Comparison of ENCODE assay signal across 8 cellular contexts in genomic region chr10:67520924-67521520, GRCh38.
A peak's percentile ranks its signal among the peaks of the same experiment; 100 is the strongest.
DNase-seq lines count a peak whose midpoint lies in the region; ATAC-seq and TF ChIP-seq lines count a peak whose summit lies in the region.

No MANE protein-coding gene starts in this region.

- H3K9me3 Mint-ChIP-seq in GM23338: no peaks in the 10 kb centered on the region

- H3K4me2 ChIP-seq in GM23338: no peak overlapping the region

- H3K79me2 ChIP-seq in GM23338 (replicated peaks; ENCODE audit: insufficient read depth): no peaks in the 10 kb centered on the region

- H3K4me3 ChIP-seq in GM23338: no peak overlapping the region
- no peak overlapping the region for H3K4me3 ChIP-seq in lung
- H3K4me3 ChIP-seq in upper lobe of left lung: no peak overlapping the region

- WGBS in lung, 2 donors: 4 to 9% methylated on average over 5 of the region's 5 CpGs
- WGBS in upper lobe of left lung, 2 donors: 6 to 10% methylated on average over 5 of the region's 5 CpGs

- H3K9me3 ChIP-seq in lung (ENCODE audit: control insufficient read depth in 2 of 2, insufficient read depth in 1 of 2, low read length in 1 of 2) (no peaks in the 10 kb centered on the region), upper lobe of left lung (no peaks in the 10 kb centered on the region)

- no peaks in the 10 kb centered on the region for H3K27me3 Mint-ChIP-seq in GM23338 (ENCODE audit: insufficient read depth, low read depth, poor library complexity)

- H3F3A ChIP-seq in GM23338 (replicated peaks; ENCODE audit: low read depth): no peaks in the 10 kb centered on the region

- H3K9me2 ChIP-seq in GM23338 (ENCODE audit: insufficient read depth): no peaks in the 10 kb centered on the region

- ATAC-seq in GM23338: peak; percentile 92
- peak; percentile 64 for ATAC-seq in lung (ENCODE audit: insufficient read depth, low FRiP score)
- peak in 1 of 2 donors; percentile 76 for ATAC-seq in upper lobe of left lung (ENCODE audit: low FRiP score in 2 of 2)

- TF ChIP-seq POLR2A in upper lobe of left lung (IDR thresholded peaks at IDR 0.05): no peak

- H3K36me3 ChIP-seq in GM23338 (ENCODE audit: insufficient read depth) (no peaks in the 10 kb centered on the region), lung (ENCODE audit: control insufficient read depth in 2 of 2, insufficient read depth in 2 of 2, low read length in 2 of 2) (no peaks in the 10 kb centered on the region), upper lobe of left lung (no peaks in the 10 kb centered on the region)

- H3K4me1 ChIP-seq in GM23338 (ENCODE audit: insufficient read depth) (no peaks in the 10 kb centered on the region), lung (ENCODE audit: control insufficient read depth in 2 of 2, insufficient read depth in 2 of 2, low read length in 2 of 2) (peaks cover 0 to 3% of the 10 kb centered on the region in 2 donors), upper lobe of left lung (no peaks in the 10 kb centered on the region)

- no peaks in the 10 kb centered on the region for H4K20me1 ChIP-seq in GM23338 (replicated peaks; ENCODE audit: insufficient read depth)

- H3K27ac Mint-ChIP-seq in GM23338: no peak overlapping the region

- no peak for TF ChIP-seq EP300 in upper lobe of left lung (IDR thresholded peaks at IDR 0.05)

- H3K27me3 ChIP-seq in GM23338 (ENCODE audit: insufficient read depth) (no peaks in the 10 kb centered on the region), lung (ENCODE audit: control insufficient read depth, insufficient read depth) (no peaks in the 10 kb centered on the region), upper lobe of left lung (no peaks in the 10 kb centered on the region)

- peak; percentile 81 for TF ChIP-seq CTCF in 22Rv1 (IDR thresholded peaks at IDR 0.05)
- TF ChIP-seq CTCF in GM23338 (conservative IDR thresholded peaks at IDR 0.05; ENCODE audit: low read depth in 2 of 2): peak; percentile 90 to 95
- peak; percentile 51 for TF ChIP-seq CTCF in lung (IDR thresholded peaks at IDR 0.05; ENCODE audit: control extremely low read depth, extremely low read depth)
- peak; percentile 32 to 66 (median 52) for TF ChIP-seq CTCF in upper lobe of left lung (IDR thresholded peaks at IDR 0.05)

- H2AFZ ChIP-seq in GM23338: no peak overlapping the region

- no peaks in the 10 kb centered on the region for H3K4me1 Mint-ChIP-seq in GM23338

- H3K27ac ChIP-seq in 22Rv1 (no peak overlapping the region), GM23338 (ENCODE audit: low read depth) (no peak overlapping the region), lung (ENCODE audit: low read depth in 1 of 2, low read length in 1 of 2) (no peak overlapping the region), upper lobe of left lung (no peak overlapping the region)

- peak; percentile 53 for DNase-seq in EL
- peak; percentile 80 for DNase-seq in GM23338 (ENCODE audit: low spot score)
- peak; percentile 63 for DNase-seq in LHCN-M2 (ENCODE audit: low read depth)
- peak; percentile 62 for DNase-seq in SW480 (ENCODE audit: low spot score)
- DNase-seq in dermis microvascular lymphatic vessel endothelial cell (ENCODE audit: low read depth in 2 of 2): peak; percentile 49 to 61
- no peak for DNase-seq in lung (ENCODE audit: low spot score)
- DNase-seq in upper lobe of left lung: no peak

- H3K36me3 Mint-ChIP-seq in GM23338 (ENCODE audit: low read depth): no peaks in the 10 kb centered on the region

- H3K4me3 Mint-ChIP-seq in GM23338: no peak overlapping the region

TF ChIP-seq in GM23338, 12 proteins besides CTCF, POLR2A, EP300 and RAD21:
- TF ChIP-seq EZH2 (IDR thresholded peaks at IDR 0.05; ENCODE audit: low read depth, unreplicated experiment): no peak
- TF ChIP-seq ZNF114 (CRISPR knock-in tag; IDR thresholded peaks at IDR 0.05): no peak
- TF ChIP-seq CREB1 (CRISPR knock-in tag; IDR thresholded peaks at IDR 0.05; ENCODE audit: low read depth): no peak
- no peak for TF ChIP-seq ZNF462 (CRISPR knock-in tag; IDR thresholded peaks at IDR 0.05)
- no peak for TF ChIP-seq REST (IDR thresholded peaks at IDR 0.05; ENCODE audit: unreplicated experiment)
- no peak for TF ChIP-seq EZH2phosphoT487 (IDR thresholded peaks at IDR 0.05; ENCODE audit: unreplicated experiment)
- no peak for TF ChIP-seq NANOG (IDR thresholded peaks at IDR 0.05; ENCODE audit: borderline replicate concordance)
- no peak for TF ChIP-seq STAT1 (IDR thresholded peaks at IDR 0.05; ENCODE audit: unreplicated experiment)
- TF ChIP-seq ZNF331 (CRISPR knock-in tag; IDR thresholded peaks at IDR 0.05; ENCODE audit: low read depth): no peak

Comparison
In these comparisons a context has a peak if more than half of its experiments do, and no peak if none do; other contexts are left out.
1. DNase-seq: peak in EL (single experiment), GM23338 (single experiment), LHCN-M2 (single experiment), SW480 (single experiment) and dermis microvascular lymphatic vessel endothelial cell (2 of 2); none in lung (single experiment) and upper lobe of left lung (0 of 2).
2. Peak in every context shown above with its lines, with median percentiles within 50 percentile points of each other: CTCF ChIP-seq.